In genomic region chr6:163983601-163984445, GRCh38 we compare ENCODE assay signal across 12 cellular contexts.
DNase-seq lines count a peak whose midpoint lies in the region; ATAC-seq and TF ChIP-seq lines count a peak whose summit lies in the region.
"Had no signal": no experiment of that assay in that cellular context is flagged by ENCODE, and none has a peak within 500 bp of the region (broad histone marks: within the 10 kb centered on the region; RNA-seq: fewer than 3 reads in every experiment).

No MANE protein-coding gene starts in this region.

- H3K4me1 ChIP-seq in left ventricle myocardium inferior (peaks cover 16% of the 10 kb centered on the region), aorta (ENCODE audit: control insufficient read depth in 1 of 2, insufficient read depth in 2 of 2, low read length in 2 of 2) (no peaks in the 10 kb centered on the region)

- H3K4me3 Mint-ChIP-seq in stimulated activated naive B cell treated with anti-CD40 and anti-IgM and Interleukin-4, amounts not matched to agents 10 μg/mL and 1 μg/mL and 100 μg/mL, for 72 hours = no peak overlapping the region
- peak overlapping the region in 1 of 2 donors; percentile 21 for H3K4me3 Mint-ChIP-seq in effector memory CD8-positive, alpha-beta T cell
- H3K4me3 Mint-ChIP-seq: H9 had no signal

- H3K9me3 ChIP-seq in left ventricle myocardium inferior (replicated peaks) = no peaks in the 10 kb centered on the region
- H3K9me3 ChIP-seq in aorta (ENCODE audit: control insufficient read depth, low read length) = no peaks in the 10 kb centered on the region

- intact Hi-C loops in left ventricle myocardium inferior (cut with micrococcal nuclease) = no loop called here
- intact Hi-C loops in aorta (cut with DNase I) = no loop called here

- no peak for TF ChIP-seq CTCF in left ventricle myocardium inferior (IDR thresholded peaks at IDR 0.05; ENCODE audit: borderline replicate concordance)

- H3K36me3 Mint-ChIP-seq in stimulated activated naive B cell treated with anti-CD40 and anti-IgM and Interleukin-4, amounts not matched to agents 10 μg/mL and 1 μg/mL and 100 μg/mL, for 72 hours = peaks cover 0 to 1% of the 10 kb centered on the region in 2 donors
- H3K36me3 Mint-ChIP-seq in effector memory CD8-positive, alpha-beta T cell (ENCODE audit: insufficient read depth) = no peaks in the 10 kb centered on the region

- peaks cover 10 to 17% of the 10 kb centered on the region in 2 donors for H3K27me3 Mint-ChIP-seq in stimulated activated naive B cell treated with anti-CD40 and anti-IgM and Interleukin-4, amounts not matched to agents 10 μg/mL and 1 μg/mL and 100 μg/mL, for 72 hours
- peaks cover 1 to 14% of the 10 kb centered on the region in 2 donors for H3K27me3 Mint-ChIP-seq in effector memory CD8-positive, alpha-beta T cell

- H3K9me3 Mint-ChIP-seq in stimulated activated naive B cell treated with anti-CD40 and anti-IgM and Interleukin-4, amounts not matched to agents 10 μg/mL and 1 μg/mL and 100 μg/mL, for 72 hours = peaks cover 0 to under 1% of the 10 kb centered on the region in 2 donors
- no peaks in the 10 kb centered on the region for H3K9me3 Mint-ChIP-seq in effector memory CD8-positive, alpha-beta T cell

- H3K27ac ChIP-seq in left ventricle myocardium inferior (replicated peaks) (peak overlapping the region; percentile 13), aorta (ENCODE audit: low read depth in 1 of 2, low read length in 2 of 2) (no peak overlapping the region)

- H3K27me3 ChIP-seq in left ventricle myocardium inferior (ENCODE audit: low read depth) (no peaks in the 10 kb centered on the region), aorta (ENCODE audit: control insufficient read depth in 1 of 2, insufficient read depth in 2 of 2, low read length in 1 of 2) (no peaks in the 10 kb centered on the region)

- peak; percentile 1 for DNase-seq in NAMALWA (ENCODE audit: low spot score)
- DNase-seq in left ventricle myocardium inferior = no peak
- no peak for DNase-seq in stimulated activated naive B cell treated with anti-CD40 and anti-IgM and Interleukin-4, amounts not matched to agents 10 μg/mL and 1 μg/mL and 100 μg/mL, for 72 hours
- no peak for DNase-seq in effector memory CD8-positive, alpha-beta T cell
- no peak for DNase-seq in aorta
- DNase-seq in cerebellar nuclear complex (lab: John Stamatoyannopoulos, UW) = no peak
- DNase-seq: activated CD4-positive, alpha-beta T cell treated with anti-CD3 and anti-CD28 coated beads, Interleukin-2, amount 50 U/mL, for 1 hour; DMS 273 treated with DMSO at 0.1 percent for 48 hours; H9; SW 1271 had no signal

- ATAC-seq in GM21423 (IDR thresholded peaks at IDR 0.05; ENCODE audit: unreplicated experiment) (peak; percentile 56), GM21717 (IDR thresholded peaks at IDR 0.05; ENCODE audit: unreplicated experiment) (no peak), aorta (ENCODE audit: low FRiP score) (no peak)
- peak; percentile 10 to 42 for ATAC-seq in stimulated activated naive B cell treated with anti-CD40 and anti-IgM and Interleukin-4, amounts not matched to agents 10 μg/mL and 1 μg/mL and 100 μg/mL, for 72 hours (replicated peaks)
- ATAC-seq in effector memory CD8-positive, alpha-beta T cell (replicated peaks) = no peak

- WGBS in aorta, 2 donors = 48 to 58% methylated on average over 16 of the region's 16 CpGs

- no peaks in the 10 kb centered on the region for H3K36me3 ChIP-seq in left ventricle myocardium inferior
- no peaks in the 10 kb centered on the region for H3K36me3 ChIP-seq in aorta (ENCODE audit: control insufficient read depth in 1 of 2, insufficient read depth in 2 of 2, low read length in 1 of 2)

- H3K27ac Mint-ChIP-seq in stimulated activated naive B cell treated with anti-CD40 and anti-IgM and Interleukin-4, amounts not matched to agents 10 μg/mL and 1 μg/mL and 100 μg/mL, for 72 hours = no peak overlapping the region
- H3K27ac Mint-ChIP-seq in effector memory CD8-positive, alpha-beta T cell = no peak overlapping the region
- H3K27ac Mint-ChIP-seq: H9 had no signal

- H3K4me1 Mint-ChIP-seq in stimulated activated naive B cell treated with anti-CD40 and anti-IgM and Interleukin-4, amounts not matched to agents 10 μg/mL and 1 μg/mL and 100 μg/mL, for 72 hours = peaks cover 7 to 15% of the 10 kb centered on the region in 2 donors
- peaks cover 8% of the 10 kb centered on the region in 2 donors for H3K4me1 Mint-ChIP-seq in effector memory CD8-positive, alpha-beta T cell (ENCODE audit: low read depth in 2 of 2)

- H3K4me3 ChIP-seq in left ventricle myocardium inferior (no peak overlapping the region), aorta (ENCODE audit: low read length in 2 of 2) (no peak overlapping the region)

Comparison
In these comparisons a context has a peak if more than half of its experiments do, and no peak if none do; other contexts are left out.
1. ATAC-seq: peak in GM21423 (single experiment) and stimulated activated naive B cell treated with anti-CD40 and anti-IgM and Interleukin-4, amounts not matched to agents 10 μg/mL and 1 μg/mL and 100 μg/mL, for 72 hours (2 of 2); none in effector memory CD8-positive, alpha-beta T cell (single experiment), GM21717 (single experiment) and aorta (single experiment).